Comparison of ENCODE assay signal across 8 cellular contexts in the genomic region with DNA sequence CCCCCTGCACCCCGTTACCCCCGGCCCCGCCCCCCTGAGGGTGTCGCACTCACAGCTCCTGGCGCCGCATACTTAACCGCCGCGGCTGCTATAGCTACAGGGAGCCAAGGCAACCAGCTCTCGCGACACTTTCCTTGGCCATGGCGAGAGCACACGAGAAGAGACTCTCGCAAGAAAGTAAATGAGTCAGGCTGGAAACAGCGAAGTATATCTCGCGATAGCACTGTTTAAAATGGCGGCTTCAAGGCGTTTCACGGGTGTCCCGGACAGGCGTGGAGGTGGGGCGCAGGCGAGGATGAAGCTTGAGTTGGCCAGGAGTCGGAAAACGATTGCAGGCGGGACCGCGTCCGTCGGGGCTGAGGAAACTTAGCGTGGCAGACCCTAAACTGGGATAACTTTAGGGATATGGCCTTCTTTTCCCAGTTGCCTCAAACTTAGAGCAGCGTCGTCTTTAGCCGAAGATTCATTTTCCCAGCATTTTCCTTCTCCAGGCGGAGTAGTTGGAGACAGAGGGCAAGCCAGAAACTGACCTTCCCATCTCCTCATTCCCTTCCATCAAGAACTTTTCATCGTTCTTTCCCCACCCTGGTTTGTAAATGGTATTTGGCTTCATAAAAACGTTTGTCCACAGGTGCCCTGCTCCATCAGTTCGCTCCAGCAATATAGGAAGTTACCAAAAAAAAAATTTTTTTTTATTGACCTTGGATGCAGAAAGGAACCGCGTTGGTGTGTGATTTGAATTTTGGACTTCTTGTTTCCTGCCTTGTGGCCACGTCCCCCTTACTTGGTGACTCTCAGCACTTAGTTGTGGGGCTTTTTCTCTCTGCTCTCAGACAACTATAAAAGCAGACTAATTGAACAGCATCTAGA. TPM values are rescaled to one million over a fixed set of nuclear protein-coding genes. Genes with fewer than 3 reads are reported as not detected.
A peak's percentile ranks its signal among the peaks of the same experiment; 100 is the strongest.
DNase-seq lines count a peak whose midpoint lies in the region; FAIRE-seq and TF ChIP-seq lines count a peak whose summit lies in the region.

No MANE protein-coding gene starts in this region.

- DNase-seq in HCEC 1CT (peak; percentile 98), MM.1S (peak; percentile 99), SHP77 treated with DMSO at 0.1 percent for 48 hours (lab: John Stamatoyannopoulos, UW) (peak; percentile 69), foreskin melanocyte (peak; percentile 96), neural progenitor cell (ENCODE audit: low spot score) (peak; percentile 99)
- peak; percentile 86 for DNase-seq in activated gamma-delta T cell treated with anti-CD3 and anti-CD28 coated beads, Interleukin-2, amount 50 U/mL, for 16 hours (ENCODE audit: low read depth)

- peaks cover 4% of the 10 kb centered on the region for H3K27me3 Mint-ChIP-seq in neural progenitor cell (ENCODE audit: insufficient read depth, low read depth)

- no peaks in the 10 kb centered on the region for H3K9me2 ChIP-seq in MM.1S (replicated peaks; ENCODE audit: insufficient read depth, low read length)

- H3K36me3 Mint-ChIP-seq in neural progenitor cell, result peaks cover 6% of the 10 kb centered on the region

- H3K4me2 ChIP-seq in MM.1S (ENCODE audit: low read depth, low read length) (peak overlapping the region; percentile 87), neural progenitor cell (peak overlapping the region; percentile 83)

- H3K27ac ChIP-seq in MM.1S (ENCODE audit: low read length), result peak overlapping the region; percentile 33; the same call in 1 of the 2 replicates
- peak overlapping the region; percentile 85 for H3K27ac ChIP-seq in neural progenitor cell
- peak overlapping the region; percentile 88 for H3K27ac ChIP-seq in stomach smooth muscle (ENCODE audit: low read length)

- H3K36me3 ChIP-seq in MM.1S (replicated peaks; ENCODE audit: insufficient read depth, low read length) (no peaks in the 10 kb centered on the region), neural progenitor cell (no peaks in the 10 kb centered on the region), stomach smooth muscle (ENCODE audit: control insufficient read depth in 2 of 2, insufficient read depth in 2 of 2, low read length in 2 of 2) (no peaks in the 10 kb centered on the region)

- TF ChIP-seq CTCF in MM.1S (IDR thresholded peaks at IDR 0.05; ENCODE audit: low read length) (no peak), neural progenitor cell (IDR thresholded peaks at IDR 0.05) (no peak)

- H2AFZ ChIP-seq in MM.1S (ENCODE audit: low read length), result peak overlapping the region; percentile 79
- H2AFZ ChIP-seq in neural progenitor cell (replicated peaks), result peak overlapping the region; percentile 96

- peaks cover 24% of the 10 kb centered on the region for H3K4me1 Mint-ChIP-seq in neural progenitor cell

- no peaks in the 10 kb centered on the region for H4K20me1 ChIP-seq in MM.1S (ENCODE audit: insufficient read depth, low read length)
- no peaks in the 10 kb centered on the region for H4K20me1 ChIP-seq in neural progenitor cell (ENCODE audit: low read depth)

- H3K9me3 Mint-ChIP-seq in neural progenitor cell, result no peaks in the 10 kb centered on the region

- H3K9me3 ChIP-seq in MM.1S (replicated peaks; ENCODE audit: insufficient read depth, low read length), result no peaks in the 10 kb centered on the region
- H3K9me3 ChIP-seq in neural progenitor cell (ENCODE audit: low read depth), result no peaks in the 10 kb centered on the region
- H3K9me3 ChIP-seq in stomach smooth muscle (ENCODE audit: control insufficient read depth in 2 of 2, low read length in 2 of 2), result no peaks in the 10 kb centered on the region

- H3K4me3 ChIP-seq in MM.1S (ENCODE audit: low read length) (peak overlapping the region; percentile 84), neural progenitor cell (peak overlapping the region; percentile 90), stomach smooth muscle (ENCODE audit: low read length in 2 of 2) (peak overlapping the region; percentile 92 to 98)

- H3F3A ChIP-seq in MM.1S (ENCODE audit: insufficient read depth, low read length) (no peaks in the 10 kb centered on the region), neural progenitor cell (ENCODE audit: low read depth) (peaks cover 20% of the 10 kb centered on the region)

- peak; percentile 93 for FAIRE-seq in G401.6 (lab: Jason Lieb, UNC)

- peak overlapping the region; percentile 99 for H3K4me3 Mint-ChIP-seq in neural progenitor cell

- H3K27me3 ChIP-seq in MM.1S (replicated peaks; ENCODE audit: insufficient read depth, low read length) (no peaks in the 10 kb centered on the region), neural progenitor cell (no peaks in the 10 kb centered on the region), stomach smooth muscle (ENCODE audit: control insufficient read depth in 1 of 2, insufficient read depth in 2 of 2, low read length in 2 of 2) (no peaks in the 10 kb centered on the region)

- no peaks in the 10 kb centered on the region for H3K4me1 ChIP-seq in MM.1S (ENCODE audit: low read length)
- peaks cover 11% of the 10 kb centered on the region for H3K4me1 ChIP-seq in neural progenitor cell
- peaks cover 5% of the 10 kb centered on the region for H3K4me1 ChIP-seq in stomach smooth muscle (ENCODE audit: control insufficient read depth, insufficient read depth, low read length)

- peak overlapping the region; percentile 100 for H3K27ac Mint-ChIP-seq in neural progenitor cell

- peaks cover 5% of the 10 kb centered on the region; the same call in 1 of the 2 replicates for H3K79me2 ChIP-seq in MM.1S (ENCODE audit: low read length)
- peaks cover 55% of the 10 kb centered on the region for H3K79me2 ChIP-seq in neural progenitor cell (ENCODE audit: low read depth)

- H3K9ac ChIP-seq in MM.1S (ENCODE audit: low read length) (peak overlapping the region; percentile 92), neural progenitor cell (peak overlapping the region; percentile 98), stomach smooth muscle (ENCODE audit: low read length in 2 of 2) (peak overlapping the region; percentile 98)

RNA-seq across cellular contexts. Expression of a gene that starts 15.2 kb away (rescaled TPM):
- 1.2 and 1.9 TPM in 2 replicates for total RNA-seq in neural progenitor cell (ENCODE audit: low replicate concordance)

RNA-seq across cellular contexts. Expression of a gene that starts 29.7 kb away (rescaled TPM):
- total RNA-seq in neural progenitor cell (ENCODE audit: low replicate concordance), result 0.06 and 0.13 TPM in 2 replicates

RNA-seq across cellular contexts. Expression of a gene that starts 35.0 kb away (rescaled TPM):
- total RNA-seq in neural progenitor cell (ENCODE audit: low replicate concordance), result 50.6 and 97.2 TPM in 2 replicates

Comparison
In these comparisons a context has a peak if more than half of its experiments do, and no peak if none do; other contexts are left out.
1. Peak in every context shown above with its lines: DNase-seq, H3K4me3 ChIP-seq and H3K27ac ChIP-seq.
2. H3K27ac ChIP-seq: peak in every context shown above with its lines; median percentile 88 in stomach smooth muscle; 85 in neural progenitor cell; 33 in MM.1S.